Comparison of ENCODE assay signal across 24 cellular contexts in the genomic region with DNA sequence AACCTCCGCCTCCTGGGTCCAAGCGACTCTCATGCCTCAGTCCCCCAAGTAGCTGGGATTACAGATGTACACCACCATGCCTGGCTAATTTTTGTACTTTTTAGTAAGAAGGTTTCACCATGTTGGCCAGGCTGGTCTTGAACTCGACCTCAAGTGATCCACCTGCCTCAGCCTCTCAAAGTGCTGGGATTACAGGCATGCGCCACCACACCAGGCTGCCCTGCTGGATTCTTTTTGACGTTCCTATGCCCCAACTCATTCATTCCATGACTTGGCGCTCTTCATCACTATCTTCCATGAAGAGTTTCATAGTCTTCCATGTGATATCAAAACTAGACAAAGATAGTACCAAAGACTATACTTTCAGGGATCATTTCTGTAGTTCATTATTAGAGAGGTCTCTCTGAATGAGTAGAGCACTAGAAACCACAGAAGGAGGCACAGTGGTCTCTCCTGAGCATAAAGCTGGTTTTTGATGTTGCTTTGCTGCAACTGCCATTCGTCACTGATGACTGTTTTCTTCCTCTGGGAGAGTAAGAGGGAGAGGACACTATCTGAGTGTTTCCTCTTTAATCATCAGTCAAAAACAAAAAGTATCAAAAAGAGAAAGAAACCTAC. TPM values are rescaled to one million over a fixed set of nuclear protein-coding genes. Genes with fewer than 3 reads are reported as not detected.
DNase-seq lines count a peak whose midpoint lies in the region; ATAC-seq and TF ChIP-seq lines count a peak whose summit lies in the region.
"Had no signal": no experiment of that assay in that cellular context is flagged by ENCODE, and none has a peak within 500 bp of the region (broad histone marks: within the 10 kb centered on the region; RNA-seq: fewer than 3 reads in every experiment).

No MANE protein-coding gene starts in this region.

- H3K9me3 ChIP-seq in neural progenitor cell (ENCODE audit: low read depth) (no peaks in the 10 kb centered on the region), mucosa of descending colon (peaks cover 9% of the 10 kb centered on the region), body of pancreas (no peaks in the 10 kb centered on the region)

- H3K4me3 ChIP-seq in GM06990 (replicated peaks; ENCODE audit: low read depth, low read length), result no peak overlapping the region
- H3K4me3 ChIP-seq in neural progenitor cell, result no peak overlapping the region
- H3K4me3 ChIP-seq in mucosa of descending colon, result no peak overlapping the region
- H3K4me3 ChIP-seq in body of pancreas, result no peak overlapping the region
- H3K4me3 ChIP-seq: SK-N-MC had no signal

- H3K27ac ChIP-seq in neural progenitor cell, result no peak overlapping the region
- no peak overlapping the region for H3K27ac ChIP-seq in body of pancreas
- H3K27ac ChIP-seq: C4-2B, SK-N-MC had no signal

- peaks cover 15% of the 10 kb centered on the region for H3K4me1 ChIP-seq in neural progenitor cell
- no peaks in the 10 kb centered on the region for H3K4me1 ChIP-seq in mucosa of descending colon (ENCODE audit: low read depth)
- H3K4me1 ChIP-seq in body of pancreas, result no peaks in the 10 kb centered on the region

- H3K4me2 ChIP-seq in neural progenitor cell, result no peak overlapping the region

- no peak overlapping the region for H3K4me3 Mint-ChIP-seq in activated CD8-positive, alpha-beta T cell treated with anti-CD3 and anti-CD28 coated beads for 36 hours
- H3K4me3 Mint-ChIP-seq in activated CD8-positive, alpha-beta T cell treated with anti-CD3 and anti-CD28 coated beads, Interleukin-2, amount 10 ng/mL, durations not matched to agents 7 days and 5 days, result no peak overlapping the region
- no peak overlapping the region for H3K4me3 Mint-ChIP-seq in neural progenitor cell
- H3K4me3 Mint-ChIP-seq: endodermal cell, mesothelial cell of epicardium, neural crest cell had no signal

- peak; percentile 93 for ATAC-seq in activated CD8-positive, alpha-beta T cell treated with anti-CD3 and anti-CD28 coated beads for 36 hours
- ATAC-seq in activated CD8-positive, alpha-beta T cell treated with anti-CD3 and anti-CD28 coated beads, Interleukin-2, amount 10 ng/mL, durations not matched to agents 7 days and 5 days, result no peak
- ATAC-seq in mucosa of descending colon (no peak), body of pancreas (no peak)
- ATAC-seq: left lobe of liver had no signal

- no peak for TF ChIP-seq CTCF in activated CD8-positive, alpha-beta T cell treated with anti-CD3 and anti-CD28 coated beads for 36 hours (IDR thresholded peaks at IDR 0.05)
- no peak for TF ChIP-seq CTCF in GM06990 (IDR thresholded peaks at IDR 0.05; ENCODE audit: insufficient read depth, low read length, poor library complexity, severe bottlenecking)
- TF ChIP-seq CTCF in neural progenitor cell (IDR thresholded peaks at IDR 0.05), result no peak
- TF ChIP-seq CTCF in mucosa of descending colon (IDR thresholded peaks at IDR 0.05), result no peak
- TF ChIP-seq CTCF in body of pancreas (IDR thresholded peaks at IDR 0.05), result no peak

- no peaks in the 10 kb centered on the region for H3K27me3 Mint-ChIP-seq in activated CD8-positive, alpha-beta T cell treated with anti-CD3 and anti-CD28 coated beads for 36 hours
- H3K27me3 Mint-ChIP-seq in activated CD8-positive, alpha-beta T cell treated with anti-CD3 and anti-CD28 coated beads, Interleukin-2, amount 10 ng/mL, durations not matched to agents 7 days and 5 days (ENCODE audit: low read depth), result peaks cover 5% of the 10 kb centered on the region
- H3K27me3 Mint-ChIP-seq in neural progenitor cell (ENCODE audit: insufficient read depth, low read depth), result peaks cover 4% of the 10 kb centered on the region
- H3K27me3 Mint-ChIP-seq: progenitor cell of endocrine pancreas had no signal

- POLR2A ChIA-PET in activated CD8-positive, alpha-beta T cell treated with anti-CD3 and anti-CD28 coated beads for 36 hours (lab: Charles Lee), result interaction anchor here (0.7 kb wide), 2 partner anchors 24 to 176 kb away, joined by 3 read pairs; no protein-coding TSS in a partner anchor
- POLR2A ChIA-PET in activated CD8-positive, alpha-beta T cell treated with anti-CD3 and anti-CD28 coated beads, Interleukin-2, amount 10 ng/mL, durations not matched to agents 7 days and 5 days (lab: Charles Lee), result no interaction called here

- no peaks in the 10 kb centered on the region for H3F3A ChIP-seq in neural progenitor cell (ENCODE audit: low read depth)

- peaks cover 22% of the 10 kb centered on the region for H3K4me1 Mint-ChIP-seq in activated CD8-positive, alpha-beta T cell treated with anti-CD3 and anti-CD28 coated beads for 36 hours (ENCODE audit: low read depth)
- peaks cover 9% of the 10 kb centered on the region for H3K4me1 Mint-ChIP-seq in activated CD8-positive, alpha-beta T cell treated with anti-CD3 and anti-CD28 coated beads, Interleukin-2, amount 10 ng/mL, durations not matched to agents 7 days and 5 days (ENCODE audit: low read depth)
- H3K4me1 Mint-ChIP-seq in neural progenitor cell, result peaks cover 8% of the 10 kb centered on the region
- H3K4me1 Mint-ChIP-seq: mesothelial cell of epicardium had no signal

- intact Hi-C loops in activated CD8-positive, alpha-beta T cell treated with anti-CD3 and anti-CD28 coated beads for 36 hours (cut with micrococcal nuclease), result no loop called here
- intact Hi-C loops in mucosa of descending colon (cut with DNase I, micrococcal nuclease) (no loop called here), body of pancreas (cut with DNase I) (no loop called here)

- WGBS in body of pancreas, 2 donors, result 86 to 91% methylated on average over 7 of the region's 7 CpGs

- DNase-seq in activated CD8-positive, alpha-beta T cell treated with anti-CD3 and anti-CD28 coated beads for 36 hours, result peak; percentile 70
- DNase-seq in activated CD8-positive, alpha-beta T cell treated with anti-CD3 and anti-CD28 coated beads, Interleukin-2, amount 10 ng/mL, durations not matched to agents 7 days and 5 days, result no peak
- peak; percentile 18 for DNase-seq in GM06990 (ENCODE audit: extremely low read depth, insufficient read length)
- DNase-seq in activated T-cell treated with anti-CD3 and anti-CD28 coated beads, Interleukin-2, amount 50 U/mL, for 48 hours, result peak; percentile 69 to 72
- DNase-seq in stimulated activated CD4-positive, alpha-beta T cell treated with anti-CD3 and anti-CD28 coated beads, Interleukin-4, amount 100 ng/mL, for 48 hours (ENCODE audit: low read depth in 2 of 2), result peak; percentile 23 to 49
- no peak for DNase-seq in neural progenitor cell (ENCODE audit: low spot score)
- DNase-seq in mucosa of descending colon, result no peak
- DNase-seq in body of pancreas, result no peak
- DNase-seq: activated CD4-positive, CD25-positive, alpha-beta regulatory T cell; activated gamma-delta T cell; endodermal cell; glutamatergic neuron; H7; Karpas-422; NCI-H1092; NCI-H2081; NCI-H510A; NK-92 treated with Interleukin-12 subunit alpha and Interleukin-12 subunit beta, amount 100 ng/mL, for 24 hours had no signal

- no peak overlapping the region for H3K9ac ChIP-seq in neural progenitor cell

- CTCF ChIA-PET in activated CD8-positive, alpha-beta T cell treated with anti-CD3 and anti-CD28 coated beads for 36 hours (lab: Charles Lee), result no interaction called here
- CTCF ChIA-PET in activated CD8-positive, alpha-beta T cell treated with anti-CD3 and anti-CD28 coated beads, Interleukin-2, amount 10 ng/mL, durations not matched to agents 7 days and 5 days (lab: Charles Lee), result interaction anchor here (1.4 kb wide), 1 partner anchor 18 kb away, joined by 3 read pairs; no protein-coding TSS in a partner anchor

- peaks cover 3% of the 10 kb centered on the region for H3K36me3 Mint-ChIP-seq in activated CD8-positive, alpha-beta T cell treated with anti-CD3 and anti-CD28 coated beads for 36 hours (ENCODE audit: low read depth)
- H3K36me3 Mint-ChIP-seq in activated CD8-positive, alpha-beta T cell treated with anti-CD3 and anti-CD28 coated beads, Interleukin-2, amount 10 ng/mL, durations not matched to agents 7 days and 5 days (ENCODE audit: low read depth), result peaks cover 6% of the 10 kb centered on the region
- peaks cover 20% of the 10 kb centered on the region for H3K36me3 Mint-ChIP-seq in neural progenitor cell

- H4K20me1 ChIP-seq in neural progenitor cell (ENCODE audit: low read depth), result peaks cover 12% of the 10 kb centered on the region

- TF ChIP-seq POLR2A in body of pancreas (IDR thresholded peaks at IDR 0.05), result no peak

- no peak overlapping the region for H2AFZ ChIP-seq in neural progenitor cell (replicated peaks)

- no peaks in the 10 kb centered on the region; the same call in none of the 2 replicates for H3K27me3 ChIP-seq in GM06990 (replicated peaks; ENCODE audit: control insufficient read depth, insufficient read depth, low read length)
- H3K27me3 ChIP-seq in neural progenitor cell, result no peaks in the 10 kb centered on the region
- H3K27me3 ChIP-seq in body of pancreas, result no peaks in the 10 kb centered on the region

- peak overlapping the region; percentile 75 for H3K27ac Mint-ChIP-seq in activated CD8-positive, alpha-beta T cell treated with anti-CD3 and anti-CD28 coated beads for 36 hours
- H3K27ac Mint-ChIP-seq in activated CD8-positive, alpha-beta T cell treated with anti-CD3 and anti-CD28 coated beads, Interleukin-2, amount 10 ng/mL, durations not matched to agents 7 days and 5 days, result no peak overlapping the region
- H3K27ac Mint-ChIP-seq in neural progenitor cell, result no peak overlapping the region
- H3K27ac Mint-ChIP-seq: endodermal cell, mesothelial cell of epicardium had no signal

- peaks cover 2% of the 10 kb centered on the region for H3K9me3 Mint-ChIP-seq in activated CD8-positive, alpha-beta T cell treated with anti-CD3 and anti-CD28 coated beads for 36 hours
- peaks cover 13% of the 10 kb centered on the region for H3K9me3 Mint-ChIP-seq in activated CD8-positive, alpha-beta T cell treated with anti-CD3 and anti-CD28 coated beads, Interleukin-2, amount 10 ng/mL, durations not matched to agents 7 days and 5 days (ENCODE audit: insufficient read depth)
- H3K9me3 Mint-ChIP-seq in neural progenitor cell, result peaks cover 30% of the 10 kb centered on the region

- H3K36me3 ChIP-seq in GM06990 (ENCODE audit: control insufficient read depth, insufficient read depth, low read length) (no peaks in the 10 kb centered on the region), neural progenitor cell (peaks cover 4% of the 10 kb centered on the region), mucosa of descending colon (ENCODE audit: low read depth) (no peaks in the 10 kb centered on the region), body of pancreas (replicated peaks in 1 of 2; ENCODE audit: insufficient read depth in 1 of 2, low read depth in 2 of 2) (no peaks in the 10 kb centered on the region)

- peaks cover 14% of the 10 kb centered on the region for H3K79me2 ChIP-seq in neural progenitor cell (ENCODE audit: low read depth)

RNA-seq across cellular contexts. Expression of gene DNAAF9, which starts 23.5 kb away (rescaled TPM):
- 1 to 10 TPM; 1.4 to 1.7 TPM for total RNA-seq in activated CD8-positive, alpha-beta T cell treated with anti-CD3 and anti-CD28 coated beads for 36 hours
- total RNA-seq in activated CD8-positive, alpha-beta T cell treated with anti-CD3 and anti-CD28 coated beads, Interleukin-2, amount 10 ng/mL, durations not matched to agents 7 days and 5 days, result 1 to 10 TPM; 3.4 to 3.5 TPM
- 14.1 and 15.1 TPM in 2 replicates for total RNA-seq in neural progenitor cell (ENCODE audit: low replicate concordance)
- total RNA-seq in mucosa of descending colon, result 10 to 100 TPM in 1 of 3 donors, 1 to 10 TPM in 2; 1.9 to 25.4 (median 3.9) TPM
- total RNA-seq in body of pancreas, result 10 to 100 TPM; 10.1 to 13.2 TPM

Comparison
In these comparisons a context has a peak if more than half of its experiments do, and no peak if none do; other contexts are left out.
1. DNase-seq: peak in activated CD8-positive, alpha-beta T cell treated with anti-CD3 and anti-CD28 coated beads for 36 hours (single experiment), GM06990 (single experiment), activated T-cell treated with anti-CD3 and anti-CD28 coated beads, Interleukin-2, amount 50 U/mL, for 48 hours (2 of 2) and stimulated activated CD4-positive, alpha-beta T cell treated with anti-CD3 and anti-CD28 coated beads, Interleukin-4, amount 100 ng/mL, for 48 hours (2 of 2); none in activated CD8-positive, alpha-beta T cell treated with anti-CD3 and anti-CD28 coated beads, Interleukin-2, amount 10 ng/mL, durations not matched to agents 7 days and 5 days (single experiment), neural progenitor cell (single experiment), mucosa of descending colon (0 of 3) and body of pancreas (0 of 4).